19 cellular contexts compared by ENCODE assay signal in genomic region chr16:80142276-80142675, GRCh38.
"Had no signal": no experiment of that assay in that cellular context is flagged by ENCODE, and none has a peak within 500 bp of the region (broad histone marks: within the 10 kb centered on the region; RNA-seq: fewer than 3 reads in every experiment).

No MANE protein-coding gene starts in this region.

- H3K27ac ChIP-seq: HL-60, SJSA1, SK-N-MC had no signal

- H3K36me3 ChIP-seq: MG63, SJSA1 had no signal

- DNase-seq: Karpas-422, KBM-7, MG63, NCI-H1092, NCI-H1436, NCI-H1694, NCI-H1930, NCI-H2081, NCI-H2107, NCI-H2227 treated with DMSO at 0.1 percent for 48 hours, NCI-H524 treated with DMSO at 0.1 percent for 48 hours, NCI-H69, NCI-H774, Right ventricle myocardium superior, RPMI8226, SIG-M5 had no signal

- H3K27me3 ChIP-seq: MG63, SJSA1 had no signal

- H3K9me3 ChIP-seq: MG63, SJSA1 had no signal

- H3K4me3 ChIP-seq: MG63, SJSA1, SK-N-MC had no signal
